28 cellular contexts compared by ENCODE assay signal in genomic region chr1:27821761-27822315, GRCh38.
"Had no signal": no experiment of that assay in that cellular context is flagged by ENCODE, and none has a peak within 500 bp of the region (broad histone marks: within the 10 kb centered on the region; RNA-seq: fewer than 3 reads in every experiment).

No MANE protein-coding gene starts in this region.

- H3K4me1 ChIP-seq: foreskin keratinocyte, upper lobe of right lung had no signal

- H3K9me3 Mint-ChIP-seq: activated CD8-positive, alpha-beta T cell treated with anti-CD3 and anti-CD28 coated beads for 36 hours; activated naive CD4-positive, alpha-beta T cell treated with anti-CD3 and anti-CD28 coated beads, Interleukin-2, amount 50 U/mL, for 72 hours; activated T-helper 2 cell treated with anti-CD3 and anti-CD28 coated beads, Interferon-gamma antibody, Interleukin-2, Interleukin-4, amounts not matched to agents 10 μg/mL and 5 μg/mL and 100 μg/mL, durations not matched to agents 14 hours and 24 hours and 36 hours; central memory CD8-positive, alpha-beta T cell; nephron; stimulated activated memory B cell treated with anti-CD40 and anti-IgM and Interleukin-4, amounts not matched to agents 10 μg/mL and 1 μg/mL and 100 μg/mL, for 72 hours; stimulated activated naive CD8-positive, alpha-beta T cell treated with anti-CD3 and anti-CD28 coated beads, Interleukin-15, amount 100 ng/mL, for 72 hours had no signal

- ATAC-seq: activated CD8-positive, alpha-beta T cell treated with anti-CD3 and anti-CD28 coated beads for 36 hours; activated naive CD4-positive, alpha-beta T cell treated with anti-CD3 and anti-CD28 coated beads, Interleukin-2, amount 50 U/mL, for 72 hours; foreskin keratinocyte; heart right ventricle; sciatic nerve; stimulated activated memory B cell treated with anti-CD40 and anti-IgM and Interleukin-4, amounts not matched to agents 10 μg/mL and 1 μg/mL and 100 μg/mL, for 72 hours; stimulated activated naive CD8-positive, alpha-beta T cell treated with anti-CD3 and anti-CD28 coated beads, Interleukin-15, amount 100 ng/mL, for 72 hours; T-helper 17 cell; upper lobe of right lung had no signal

- H3K27ac Mint-ChIP-seq: activated CD8-positive, alpha-beta T cell treated with anti-CD3 and anti-CD28 coated beads for 36 hours; activated naive CD4-positive, alpha-beta T cell treated with anti-CD3 and anti-CD28 coated beads, Interleukin-2, amount 50 U/mL, for 72 hours; activated T-helper 2 cell treated with anti-CD3 and anti-CD28 coated beads, Interferon-gamma antibody, Interleukin-2, Interleukin-4, amounts not matched to agents 10 μg/mL and 5 μg/mL and 100 μg/mL, durations not matched to agents 14 hours and 24 hours and 36 hours; stimulated activated memory B cell treated with anti-CD40 and anti-IgM and Interleukin-4, amounts not matched to agents 10 μg/mL and 1 μg/mL and 100 μg/mL, for 72 hours; stimulated activated naive CD8-positive, alpha-beta T cell treated with anti-CD3 and anti-CD28 coated beads, Interleukin-15, amount 100 ng/mL, for 72 hours; T-helper 17 cell had no signal

- H3K9me3 ChIP-seq: heart right ventricle, left ventricle myocardium inferior, upper lobe of right lung had no signal

- H3K27me3 ChIP-seq: foreskin keratinocyte, heart right ventricle, upper lobe of right lung had no signal

- H3K27me3 Mint-ChIP-seq: activated CD8-positive, alpha-beta T cell treated with anti-CD3 and anti-CD28 coated beads for 36 hours; central memory CD8-positive, alpha-beta T cell; stimulated activated memory B cell treated with anti-CD40 and anti-IgM and Interleukin-4, amounts not matched to agents 10 μg/mL and 1 μg/mL and 100 μg/mL, for 72 hours; stimulated activated naive CD8-positive, alpha-beta T cell treated with anti-CD3 and anti-CD28 coated beads, Interleukin-15, amount 100 ng/mL, for 72 hours; T-helper 17 cell had no signal

- H3K4me1 Mint-ChIP-seq: central memory CD8-positive, alpha-beta T cell; nephron; stimulated activated memory B cell treated with anti-CD40 and anti-IgM and Interleukin-4, amounts not matched to agents 10 μg/mL and 1 μg/mL and 100 μg/mL, for 72 hours; stimulated activated naive CD8-positive, alpha-beta T cell treated with anti-CD3 and anti-CD28 coated beads, Interleukin-15, amount 100 ng/mL, for 72 hours; T-helper 17 cell had no signal

- H3K27ac ChIP-seq: epithelial cell of prostate, foreskin keratinocyte, heart right ventricle, left ventricle myocardium inferior, skin epidermis, upper lobe of right lung had no signal

- H3K4me3 Mint-ChIP-seq: activated CD8-positive, alpha-beta T cell treated with anti-CD3 and anti-CD28 coated beads for 36 hours; central memory CD8-positive, alpha-beta T cell; nephron; stimulated activated memory B cell treated with anti-CD40 and anti-IgM and Interleukin-4, amounts not matched to agents 10 μg/mL and 1 μg/mL and 100 μg/mL, for 72 hours; stimulated activated naive CD8-positive, alpha-beta T cell treated with anti-CD3 and anti-CD28 coated beads, Interleukin-15, amount 100 ng/mL, for 72 hours; T-helper 17 cell had no signal

- DNase-seq: activated CD4-positive, alpha-beta T cell treated with anti-CD3 and anti-CD28 coated beads for 1 hour; activated CD4-positive, alpha-beta T cell treated with anti-CD3 and anti-CD28 coated beads, Interleukin-2, amount 50 U/mL, for 1 hour; activated CD8-positive, alpha-beta T cell treated with anti-CD3 and anti-CD28 coated beads for 36 hours; activated naive CD4-positive, alpha-beta T cell; activated T-cell treated with anti-CD3 and anti-CD28 coated beads, Interleukin-2, amount 50 U/mL, for 48 hours; anterior cingulate cortex; effector CD8-positive, alpha-beta T cell; foreskin keratinocyte; heart right ventricle; left ventricle myocardium inferior; posterior cingulate gyrus; stimulated activated CD4-positive, alpha-beta T cell treated with anti-CD3 and anti-CD28 coated beads, Interleukin-4, amount 100 ng/mL, for 24 hours; stimulated activated naive CD8-positive, alpha-beta T cell treated with anti-CD3 and anti-CD28 coated beads, Interleukin-15, amount 100 ng/mL, for 72 hours; substantia nigra; T-helper 17 cell; T1000; upper lobe of right lung had no signal

- H3K4me3 ChIP-seq: heart right ventricle, left ventricle myocardium inferior, skin epidermis, upper lobe of right lung had no signal

- FAIRE-seq: bronchial epithelial cell, colon, endometrium had no signal
